Comparison of ENCODE assay signal across 13 cellular contexts in the genomic region with DNA sequence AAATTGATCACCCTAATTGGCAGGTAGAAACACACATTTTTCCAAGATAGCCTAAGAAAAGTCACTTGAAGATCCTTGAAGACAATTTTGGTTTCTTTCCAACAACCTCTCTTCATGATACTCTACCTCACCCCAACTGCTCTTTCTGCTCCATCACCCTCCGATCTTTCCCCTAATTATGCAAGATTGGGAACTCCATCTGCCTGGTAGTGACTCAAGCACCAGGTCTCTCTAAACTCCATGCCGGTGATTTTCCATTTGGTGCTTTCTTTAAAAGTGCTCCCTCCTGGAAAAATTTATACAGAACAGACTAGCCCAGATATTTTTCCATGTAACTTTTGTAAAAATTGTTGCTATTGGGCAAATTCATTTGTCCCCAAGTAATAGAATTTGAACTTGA. TPM values are rescaled to one million over a fixed set of nuclear protein-coding genes. Genes with fewer than 3 reads are reported as not detected.
DNase-seq lines count a peak whose midpoint lies in the region; ATAC-seq, FAIRE-seq and TF ChIP-seq lines count a peak whose summit lies in the region.
"Had no signal": no experiment of that assay in that cellular context is flagged by ENCODE, and none has a peak within 500 bp of the region (broad histone marks: within the 10 kb centered on the region; RNA-seq: fewer than 3 reads in every experiment).

No MANE protein-coding gene starts in this region.

- H3K27ac Mint-ChIP-seq in endothelial cell (ENCODE audit: unreplicated experiment) = no peak overlapping the region
- H3K27ac Mint-ChIP-seq: progenitor cell of endocrine pancreas had no signal

- peaks cover 0 to 3% of the 10 kb centered on the region in 2 experiments; a peak in 2 of 5 replicates for H3K36me3 ChIP-seq in HepG2 (replicated peaks in 1 of 2; ENCODE audit: control insufficient read depth in 1 of 2, insufficient read depth in 2 of 2, low read length in 2 of 2)
- no peaks in the 10 kb centered on the region for H3K36me3 ChIP-seq in right lobe of liver
- no peaks in the 10 kb centered on the region for H3K36me3 ChIP-seq in PC-3 (ENCODE audit: low read depth, low read length)

- H3K9me2 ChIP-seq in PC-3 (replicated peaks; ENCODE audit: low read length) = no peaks in the 10 kb centered on the region

- no peaks in the 10 kb centered on the region for H3K36me3 Mint-ChIP-seq in endothelial cell (ENCODE audit: low read depth, unreplicated experiment)

- peaks cover 10% of the 10 kb centered on the region for H3K79me2 ChIP-seq in HepG2 (ENCODE audit: insufficient read depth, low read length)
- no peaks in the 10 kb centered on the region for H3K79me2 ChIP-seq in PC-3 (ENCODE audit: low read length)

- POLR2A ChIA-PET in HepG2 (lab: Yijun Ruan, JAX) = no interaction called here
- POLR2A ChIA-PET in PC-3 (lab: Charles Lee; ENCODE audit: unreplicated experiment) = no interaction called here

- no peak for ATAC-seq in HepG2
- ATAC-seq in right lobe of liver = no peak
- ATAC-seq in PC-3 = no peak
- no peak for ATAC-seq in HG03457 (IDR thresholded peaks at IDR 0.05; ENCODE audit: unreplicated experiment)

- peaks cover 25% of the 10 kb centered on the region for H3K4me1 ChIP-seq in HepG2 (ENCODE audit: insufficient read depth, low read length)
- peaks cover 0 to 11% (median 0%) of the 10 kb centered on the region in 4 donors for H3K4me1 ChIP-seq in right lobe of liver
- H3K4me1 ChIP-seq in PC-3 (ENCODE audit: insufficient read depth, low read length) = peaks cover 11% of the 10 kb centered on the region

- DNase-seq in HepG2 (ENCODE audit: low spot score) = no peak
- no peak for DNase-seq in right lobe of liver
- DNase-seq in PC-3 = peak; percentile 14
- DNase-seq in fibroblast of gingiva (ENCODE audit: low read depth) = peak; percentile 44
- DNase-seq in HPDE6-E6E7 (ENCODE audit: extremely low spot score) = no peak
- DNase-seq in NCI-H1930 (lab: John Stamatoyannopoulos, UW) = no peak
- DNase-seq in endothelial cell (ENCODE audit: low spot score) = no peak
- DNase-seq: activated T-cell treated with anti-CD3 and anti-CD28 coated beads, Interleukin-2, amount 50 U/mL, for 1 hour; NCI-H446; SHP77 had no signal

- intact Hi-C loops in HepG2 (cut with micrococcal nuclease; ENCODE audit: unreplicated experiment) = loop anchor here (1.0 kb wide), 1 partner anchor 28 kb away; no protein-coding TSS in a partner anchor
- intact Hi-C loops in right lobe of liver (cut with DNase I) = loop anchor here in 1 of 2 donors (10.0 kb wide), 1 partner anchor 55 kb away; no protein-coding TSS in a partner anchor
- intact Hi-C loops in PC-3 (cut with micrococcal nuclease) = no loop called here

- H3K27me3 Mint-ChIP-seq in endothelial cell (ENCODE audit: unreplicated experiment) = no peaks in the 10 kb centered on the region

- no peak for TF ChIP-seq CTCF in HepG2 (CRISPR knock-in tag; IDR thresholded peaks at IDR 0.05)
- TF ChIP-seq CTCF in right lobe of liver (IDR thresholded peaks at IDR 0.05) = no peak
- TF ChIP-seq CTCF in PC-3 (conservative IDR thresholded peaks at IDR 0.05; ENCODE audit: low read depth, low read length) = no peak
- TF ChIP-seq CTCF in endothelial cell (IDR thresholded peaks at IDR 0.05; ENCODE audit: unreplicated experiment) = no peak

- H3K4me3 ChIP-seq in HepG2 (replicated peaks in 1 of 3; ENCODE audit: insufficient read depth in 1 of 3, low read depth in 2 of 3, low read length in 3 of 3) (no peak overlapping the region), right lobe of liver (no peak overlapping the region), PC-3 (ENCODE audit: low read length) (no peak overlapping the region)

- peaks cover 5% of the 10 kb centered on the region for H3K4me1 Mint-ChIP-seq in endothelial cell (ENCODE audit: unreplicated experiment)

- no peaks in the 10 kb centered on the region for H3F3A ChIP-seq in PC-3 (ENCODE audit: low read length, unreplicated experiment)

- H3K9me3 Mint-ChIP-seq in endothelial cell (ENCODE audit: unreplicated experiment) = no peaks in the 10 kb centered on the region

- H3K4me3 Mint-ChIP-seq in endothelial cell (ENCODE audit: unreplicated experiment) = no peak overlapping the region

- no peak overlapping the region for H3K27ac ChIP-seq in HepG2 (ENCODE audit: extremely low read length, insufficient read depth, low read length)
- no peak overlapping the region for H3K27ac ChIP-seq in right lobe of liver
- H3K27ac ChIP-seq in PC-3 (ENCODE audit: low read length) = no peak overlapping the region
- H3K27ac ChIP-seq: VCaP had no signal

- H3K4me2 ChIP-seq in HepG2 (ENCODE audit: low read depth, low read length) (0 out of 2 replicates have a peak overlapping the region, but pooled peaks have one; percentile 72), PC-3 (ENCODE audit: low read length) (no peak overlapping the region)

- H4K20me1 ChIP-seq in HepG2 (ENCODE audit: insufficient read depth, low read length) = no peaks in the 10 kb centered on the region
- no peaks in the 10 kb centered on the region for H4K20me1 ChIP-seq in PC-3 (ENCODE audit: low read length)

- TF ChIP-seq EP300 in HepG2 (IDR thresholded peaks at IDR 0.05; ENCODE audit: low read depth in 2 of 2, low read length in 2 of 2) (no peak), HepG2 (CRISPR knock-in tag; IDR thresholded peaks at IDR 0.05; ENCODE audit: borderline replicate concordance) (no peak)

- no TSS peak for BruUV-seq in HepG2 (replicated peaks; lab: Mats Ljungman, UMichigan)
- BruUV-seq in PC-3 (replicated peaks; lab: Mats Ljungman, UMichigan) = no TSS peak

- TF ChIP-seq RAD21 in HepG2 (CRISPR knock-in tag; IDR thresholded peaks at IDR 0.05) = no peak

- FAIRE-seq in HepG2 (lab: Jason Lieb, UNC) = no peak

- H3K27me3 ChIP-seq in HepG2 (ENCODE audit: control insufficient read depth in 1 of 2, insufficient read depth in 2 of 2, low read length in 2 of 2) (no peaks in the 10 kb centered on the region), right lobe of liver (peaks cover 0 to 5% of the 10 kb centered on the region in 2 donors), PC-3 (ENCODE audit: low read length) (no peaks in the 10 kb centered on the region)

- in situ Hi-C loops in HepG2 (cut with HindIII; ENCODE audit: extremely low pct_ligation_motif_present, low pct_unique_long_range_greater_than_20kb) = no loop called here

- WGBS in HepG2 (ENCODE audit: low lambda C conversion rate) = 44% methylated on average over 2 of the region's 2 CpGs
- 74% methylated on average over 2 of the region's 2 CpGs for WGBS in right lobe of liver (ENCODE audit: insufficient coverage, low coverage, low lambda C conversion rate, missing lambda C conversion rate)

- no peak overlapping the region for H3K9ac ChIP-seq in HepG2 (ENCODE audit: insufficient read depth, low read depth, low read length)
- no peak overlapping the region for H3K9ac ChIP-seq in PC-3 (ENCODE audit: low read length)

- H3K9me3 ChIP-seq in HepG2 (ENCODE audit: low read length) (peaks cover 4% of the 10 kb centered on the region; the same call in 1 of the 2 replicates), right lobe of liver (no peaks in the 10 kb centered on the region), PC-3 (ENCODE audit: low read length) (no peaks in the 10 kb centered on the region)

- CTCF ChIA-PET in HepG2 (lab: Yijun Ruan, JAX; ENCODE audit: low intra/inter-chr PET ratio, low total read pairs) = no interaction called here
- CTCF ChIA-PET in PC-3 (lab: Charles Lee) = no interaction called here

- TF ChIP-seq POLR2A in HepG2 (IDR thresholded peaks at IDR 0.05; ENCODE audit: insufficient read depth in 1 of 2, low read depth in 2 of 2, low read length in 2 of 2) = no peak
- TF ChIP-seq POLR2A in right lobe of liver (IDR thresholded peaks at IDR 0.05) = no peak

- peak overlapping the region; percentile 34 for H2AFZ ChIP-seq in HepG2 (ENCODE audit: low read length)
- H2AFZ ChIP-seq in PC-3 (ENCODE audit: low read length) = 0 out of 2 replicates have a peak overlapping the region, but pooled peaks have one; percentile 30

TF ChIP-seq in HepG2, 621 proteins besides CTCF, POLR2A, EP300 and RAD21 (continues in another document):
- TF ChIP-seq HOXA9 (CRISPR knock-in tag; IDR thresholded peaks at IDR 0.05; ENCODE audit: borderline replicate concordance) (no peak), KLF12 (CRISPR knock-in tag; IDR thresholded peaks at IDR 0.05; ENCODE audit: borderline replicate concordance) (no peak)
- TF ChIP-seq, protein P1, sequence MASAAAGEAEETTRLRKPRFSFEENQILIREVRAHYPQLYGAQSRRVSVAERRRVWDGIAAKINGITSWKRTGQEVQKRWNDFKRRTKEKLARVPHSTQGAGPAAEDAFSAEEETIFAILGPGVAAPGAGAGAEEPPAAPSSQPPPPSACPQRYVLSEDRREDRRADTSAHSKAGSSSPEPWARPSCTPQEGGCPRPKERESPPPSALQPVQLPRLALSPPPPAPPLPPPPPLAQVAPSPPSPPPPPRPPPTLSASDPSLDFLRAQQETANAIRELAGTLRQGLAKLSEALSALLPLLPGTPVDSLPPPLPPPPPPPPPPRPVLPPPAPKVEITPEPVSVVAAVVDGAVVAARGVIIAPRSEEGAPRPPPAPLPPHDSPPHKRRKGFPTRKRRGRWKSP (CRISPR knock-in tag; IDR thresholded peaks at IDR 0.05) = no peak

RNA-seq across cellular contexts. Expression of a gene that starts 1.1 kb away (rescaled TPM):
- total RNA-seq in HepG2 (2016; rRNA removed; fragmentation: Illumina TruSeq; extraction: Trizol) = 89.9 and 123 TPM in 2 replicates
- 18.6 and 21.8 TPM in 2 replicates for total RNA-seq in HepG2 (2016; cell fraction: cytosol; rRNA removed; fragmentation: Illumina TruSeq; extraction: Trizol; ENCODE audit: low read depth)
- total RNA-seq in HepG2 (2016; cell fraction: insoluble cytoplasmic fraction; rRNA removed; fragmentation: Illumina TruSeq; extraction: Trizol) = 90.1 and 128 TPM in 2 replicates
- total RNA-seq in HepG2 (2016; cell fraction: membrane; rRNA removed; fragmentation: Illumina TruSeq; extraction: Trizol) = 35.9 and 44.9 TPM in 2 replicates
- 54.7 and 57.3 TPM in 2 replicates for total RNA-seq in HepG2 (2016; cell fraction: nucleus; rRNA removed; fragmentation: Illumina TruSeq; extraction: Trizol)
- 110 and 133 TPM in 2 replicates for polyA plus RNA-seq in HepG2 (2011; rRNA removed)
- 110 and 134 TPM in 2 replicates for polyA plus RNA-seq in HepG2 (2011; cell fraction: cytosol; rRNA removed)
- 174 and 175 TPM in 2 replicates for polyA plus RNA-seq in HepG2 (2011; cell fraction: nucleus; rRNA removed)
- polyA plus RNA-seq in HepG2 (2012) = 75.6 and 118 TPM in 2 replicates
- 34.8 and 35.7 TPM in 2 replicates for polyA plus RNA-seq in HepG2 (2016; cell fraction: cytosol; fragmentation: Illumina TruSeq; extraction: Trizol; ENCODE audit: low read depth)
- 202 TPM in 2 replicates for polyA plus RNA-seq in HepG2 (2016; cell fraction: insoluble cytoplasmic fraction; fragmentation: Illumina TruSeq; extraction: Trizol; ENCODE audit: low read depth)
- polyA plus RNA-seq in HepG2 (2016; cell fraction: membrane; fragmentation: Illumina TruSeq; extraction: Trizol; ENCODE audit: low read depth) = 50.2 and 53.2 TPM in 2 replicates
- polyA plus RNA-seq in HepG2 (2016; cell fraction: nucleus; fragmentation: Illumina TruSeq; extraction: Trizol; ENCODE audit: insufficient read depth, low read depth) = 130 and 138 TPM in 2 replicates
- polyA minus RNA-seq in HepG2 (2011; rRNA and poly(A)+ RNA removed; ENCODE audit: low replicate concordance) = 62.1 and 271 TPM in 2 replicates
- polyA minus RNA-seq in HepG2 (2011; cell fraction: cytosol; rRNA and poly(A)+ RNA removed) = 22.2 and 30.0 TPM in 2 replicates
- polyA minus RNA-seq in HepG2 (2011; cell fraction: nucleus; rRNA and poly(A)+ RNA removed) = 30.1 and 34.6 TPM in 2 replicates
- 10 to 100 TPM in 3 of 6 experiments, 1 to 10 TPM in 3; 6.9 to 18.1 (median 9.7) TPM for total RNA-seq in right lobe of liver
- 1.6 TPM in 1 of 2 replicates, not detected in the other for total RNA-seq in PC-3 (2014; rRNA removed)
- 52.8 TPM for total RNA-seq in endothelial cell (ENCODE audit: unreplicated experiment)

Comparison
In these comparisons a context has a peak if more than half of its experiments do, and no peak if none do; other contexts are left out.
1. DNase-seq: peak in PC-3 (single experiment) and fibroblast of gingiva (single experiment); none in HepG2 (single experiment), right lobe of liver (0 of 3), HPDE6-E6E7 (single experiment), NCI-H1930 (0 of 2) and endothelial cell (single experiment).